ENCODE assay signal across 9 cellular contexts in genomic region chr2:26691881-26692813, GRCh38. TPM values are rescaled to one million over a fixed set of nuclear protein-coding genes. Genes with fewer than 3 reads are reported as not detected.
DNase-seq lines count a peak whose midpoint lies in the region; ATAC-seq and TF ChIP-seq lines count a peak whose summit lies in the region.
"Had no signal": no experiment of that assay in that cellular context is flagged by ENCODE, and none has a peak within 500 bp of the region (broad histone marks: within the 10 kb centered on the region; RNA-seq: fewer than 3 reads in every experiment).

Gene KCNK3 (plus strand): TSS chr2:26692722. CDS start chr2:26692876, 154 bp downstream.

- peak; percentile 70 for DNase-seq in DMS79 treated with DMSO at 0.1 percent for 48 hours (lab: John Stamatoyannopoulos, UW)
- DNase-seq in NCI-H2227 (lab: John Stamatoyannopoulos, UW; ENCODE audit: unreplicated experiment), result peak; percentile 83
- DNase-seq in activated T-cell treated with anti-CD3 and anti-CD28 coated beads, Interleukin-2, amount 50 U/mL, for 1 hour, result peak; percentile 60
- no peak for DNase-seq in esophagus squamous epithelium (lab: John Stamatoyannopoulos, UW)
- peak; percentile 51 for DNase-seq in natural killer cell
- DNase-seq in suprapubic skin (ENCODE audit: low spot score in 2 of 2), result no peak

- peaks cover 0 to 97% (median 10%) of the 10 kb centered on the region in 4 donors for H3K27me3 ChIP-seq in esophagus squamous epithelium
- H3K27me3 ChIP-seq in suprapubic skin, result peaks cover 64% of the 10 kb centered on the region

- peaks cover 0 to 12% of the 10 kb centered on the region in 2 donors for H3K4me1 Mint-ChIP-seq in natural killer cell

- peak; percentile 82 to 99 (median 98) for ATAC-seq in natural killer cell
- ATAC-seq in GM18868 (IDR thresholded peaks at IDR 0.05; ENCODE audit: unreplicated experiment), result no peak
- ATAC-seq in GM18520 (IDR thresholded peaks at IDR 0.05; ENCODE audit: unreplicated experiment), result no peak

- TF ChIP-seq CTCF in esophagus squamous epithelium (IDR thresholded peaks at IDR 0.05) (no peak), natural killer cell (IDR thresholded peaks at IDR 0.05) (no peak), suprapubic skin (IDR thresholded peaks at IDR 0.05) (no peak)

- H3K27me3 Mint-ChIP-seq in natural killer cell (ENCODE audit: low read depth in 2 of 2), result peaks cover 54 to 73% of the 10 kb centered on the region in 2 donors

- TF ChIP-seq POLR2A in esophagus squamous epithelium (IDR thresholded peaks at IDR 0.05) (no peak), suprapubic skin (IDR thresholded peaks at IDR 0.05) (no peak)

- H3K27ac Mint-ChIP-seq in natural killer cell, result no peak within 1 kb of the TSS

- 6 to 19% methylated on average over 7 to 14 of the region's 53 CpGs for WGBS in esophagus squamous epithelium, 2 donors
- WGBS in suprapubic skin, result 7% methylated on average over 27 of the region's 53 CpGs

- H3K4me1 ChIP-seq in esophagus squamous epithelium (peaks cover 10 to 41% (median 13%) of the 10 kb centered on the region in 3 donors), suprapubic skin (peaks cover 15% of the 10 kb centered on the region)

- intact Hi-C loops in esophagus squamous epithelium (cut with DNase I) (no loop called here), natural killer cell (cut with micrococcal nuclease) (no loop called here)

- peak within 1 kb of the TSS; percentile 13 for H3K4me3 Mint-ChIP-seq in natural killer cell

- H3K9me3 ChIP-seq in esophagus squamous epithelium (no peaks in the 10 kb centered on the region), suprapubic skin (no peaks in the 10 kb centered on the region)

- no peak for TF ChIP-seq EP300 in suprapubic skin (IDR thresholded peaks at IDR 0.05)

- H3K4me3 ChIP-seq in esophagus squamous epithelium (peak within 1 kb of the TSS; percentile 17 to 62 (median 34)), suprapubic skin (peak within 1 kb of the TSS; percentile 48)

- H3K27ac ChIP-seq in esophagus squamous epithelium, result peak within 1 kb of the TSS; percentile 54 to 83 (median 71)
- H3K27ac ChIP-seq in suprapubic skin, result no peak within 1 kb of the TSS
- H3K27ac ChIP-seq: HL-60 had no signal

- H3K36me3 ChIP-seq in esophagus squamous epithelium (no peaks in the 10 kb centered on the region), suprapubic skin (no peaks in the 10 kb centered on the region)

- H3K9me3 Mint-ChIP-seq in natural killer cell, result no peaks in the 10 kb centered on the region

- no peaks in the 10 kb centered on the region for H3K36me3 Mint-ChIP-seq in natural killer cell

RNA-seq across cellular contexts. Expression of gene KCNK3, which starts in this region (rescaled TPM):
- total RNA-seq in esophagus squamous epithelium (1 to 10 TPM in 1 of 4 donors, under 1 TPM in 3; 0.66 to 1.6 (median 0.84) TPM), natural killer cell (not detected), suprapubic skin (1 to 10 TPM in 2 of 4 donors, under 1 TPM in 1, not detected in 1; 0.83 to 1.2 (median 1.1) TPM)

Comparison
In these comparisons a context has a peak if more than half of its experiments do, and no peak if none do; other contexts are left out.
1. Peak in DNase-seq and ATAC-seq in natural killer cell; RNA of the gene not detected or under 1 TPM.
2. DNase-seq: peak in DMS79 treated with DMSO at 0.1 percent for 48 hours (single experiment), NCI-H2227 (single experiment) and activated T-cell treated with anti-CD3 and anti-CD28 coated beads, Interleukin-2, amount 50 U/mL, for 1 hour (single experiment); none in esophagus squamous epithelium (single experiment) and suprapubic skin (0 of 2).